In genomic region chr4:138889216-138889615, GRCh38 we compare ENCODE assay signal across 21 cellular contexts.
"Had no signal": no experiment of that assay in that cellular context is flagged by ENCODE, and none has a peak within 500 bp of the region (broad histone marks: within the 10 kb centered on the region; RNA-seq: fewer than 3 reads in every experiment).

No MANE protein-coding gene starts in this region.

- H3K27me3 Mint-ChIP-seq: progenitor cell of endocrine pancreas had no signal

- DNase-seq: cortex of kidney; effector memory CD4-positive, alpha-beta T cell; heart right ventricle; hypothalamus; kidney glomerular epithelial cell; mammary epithelial cell; ovary; right cardiac atrium; small intestine; stimulated activated CD4-positive, alpha-beta T cell treated with anti-CD3 and anti-CD28 coated beads, Interleukin-12 subunit alpha, Interleukin-12 subunit beta, amount 100 ng/mL, for 4 hours; stimulated activated naive CD4-positive, alpha-beta T cell; stomach; tibial artery; upper lobe of left lung; uterus had no signal

- ATAC-seq: esophagus mucosa; heart right ventricle; left lobe of liver; natural killer cell treated with Interleukin-12 subunit alpha and Interleukin-12 subunit beta and Interleukin-15 and Interleukin-18, amount 100 ng/mL, for 72 hours; right cardiac atrium had no signal

- H3K4me1 ChIP-seq: stomach, tibial artery, upper lobe of left lung, uterus had no signal

- H3K27me3 ChIP-seq: heart right ventricle, neural progenitor cell, ovary, stomach, suprapubic skin, tibial artery, upper lobe of left lung, uterus had no signal

- H3K4me3 ChIP-seq: heart right ventricle, neural progenitor cell, ovary, stomach, suprapubic skin, tibial artery, upper lobe of left lung, uterus had no signal

- H3K27ac ChIP-seq: heart right ventricle, neural progenitor cell, ovary, stomach, suprapubic skin, tibial artery, upper lobe of left lung, uterus had no signal

- H3K27ac Mint-ChIP-seq: natural killer cell treated with Interleukin-12 subunit alpha and Interleukin-12 subunit beta and Interleukin-15 and Interleukin-18, amount 100 ng/mL, for 72 hours; neural progenitor cell; progenitor cell of endocrine pancreas had no signal

- H3K9me3 ChIP-seq: heart right ventricle, ovary, stomach, suprapubic skin, tibial artery, upper lobe of left lung, uterus had no signal

- H3K36me3 ChIP-seq: heart right ventricle, neural progenitor cell, ovary, stomach, suprapubic skin, tibial artery, upper lobe of left lung, uterus had no signal

- H3K36me3 Mint-ChIP-seq: natural killer cell treated with Interleukin-12 subunit alpha and Interleukin-12 subunit beta and Interleukin-15 and Interleukin-18, amount 100 ng/mL, for 72 hours; neural progenitor cell had no signal

- H3K4me2 ChIP-seq: neural progenitor cell had no signal

- H2AFZ ChIP-seq: neural progenitor cell had no signal

- H3K9me3 Mint-ChIP-seq: natural killer cell treated with Interleukin-12 subunit alpha and Interleukin-12 subunit beta and Interleukin-15 and Interleukin-18, amount 100 ng/mL, for 72 hours had no signal

- H3K4me3 Mint-ChIP-seq: natural killer cell treated with Interleukin-12 subunit alpha and Interleukin-12 subunit beta and Interleukin-15 and Interleukin-18, amount 100 ng/mL, for 72 hours; neural progenitor cell had no signal
